In genomic region chr4:139555073-139555704, GRCh38 we compare ENCODE assay signal across 8 cellular contexts. TPM values are rescaled to one million over a fixed set of nuclear protein-coding genes. Genes with fewer than 3 reads are reported as not detected.
DNase-seq lines count a peak whose midpoint lies in the region; ATAC-seq and TF ChIP-seq lines count a peak whose summit lies in the region.

No MANE protein-coding gene starts in this region.

- H3K4me1 Mint-ChIP-seq in T-helper 2 cell treated with Interferon-gamma antibody and Interleukin-4, amounts not matched to agents 5 μg/mL and 100 μg/mL, for 36 hours (ENCODE audit: low read depth), result peaks cover 38% of the 10 kb centered on the region
- peaks cover 38% of the 10 kb centered on the region for H3K4me1 Mint-ChIP-seq in type B pancreatic cell (ENCODE audit: unreplicated experiment)

- peak overlapping the region; percentile 98 for H3K27ac Mint-ChIP-seq in T-helper 2 cell treated with Interferon-gamma antibody and Interleukin-4, amounts not matched to agents 5 μg/mL and 100 μg/mL, for 36 hours
- H3K27ac Mint-ChIP-seq in type B pancreatic cell, result peak overlapping the region; percentile 99

- peaks cover 35% of the 10 kb centered on the region for H4K20me1 ChIP-seq in DOHH2 (ENCODE audit: control insufficient read depth, insufficient read depth, low read depth, low read length)

- H3F3A ChIP-seq in DOHH2 (ENCODE audit: control insufficient read depth, insufficient read depth), result peaks cover 28% of the 10 kb centered on the region

- peak overlapping the region; percentile 95 for H3K4me3 Mint-ChIP-seq in T-helper 2 cell treated with Interferon-gamma antibody and Interleukin-4, amounts not matched to agents 5 μg/mL and 100 μg/mL, for 36 hours
- H3K4me3 Mint-ChIP-seq in type B pancreatic cell, result peak overlapping the region; percentile 99

- H3K4me3 ChIP-seq in DOHH2 (ENCODE audit: low read length), result peak overlapping the region; percentile 86
- peak overlapping the region; percentile 75 for H3K4me3 ChIP-seq in HFF-Myc (replicated peaks; ENCODE audit: low read depth, low read length)

- intact Hi-C loops in left cardiac atrium (cut with DNase I), result no loop called here

- no peaks in the 10 kb centered on the region for H3K9me2 ChIP-seq in DOHH2 (replicated peaks; ENCODE audit: control insufficient read depth, low read length)

- no peaks in the 10 kb centered on the region for H3K9me3 Mint-ChIP-seq in T-helper 2 cell treated with Interferon-gamma antibody and Interleukin-4, amounts not matched to agents 5 μg/mL and 100 μg/mL, for 36 hours
- H3K9me3 Mint-ChIP-seq in type B pancreatic cell, result no peaks in the 10 kb centered on the region

- peaks cover 2% of the 10 kb centered on the region for H3K36me3 Mint-ChIP-seq in T-helper 2 cell treated with Interferon-gamma antibody and Interleukin-4, amounts not matched to agents 5 μg/mL and 100 μg/mL, for 36 hours (ENCODE audit: low read depth)
- no peaks in the 10 kb centered on the region for H3K36me3 Mint-ChIP-seq in type B pancreatic cell

- H3K27me3 ChIP-seq in DOHH2 (ENCODE audit: control insufficient read depth, low read length), result no peaks in the 10 kb centered on the region

- H3K27me3 Mint-ChIP-seq in T-helper 2 cell treated with Interferon-gamma antibody and Interleukin-4, amounts not matched to agents 5 μg/mL and 100 μg/mL, for 36 hours (ENCODE audit: low read depth), result no peaks in the 10 kb centered on the region
- H3K27me3 Mint-ChIP-seq in type B pancreatic cell, result peaks cover 38% of the 10 kb centered on the region

- TF ChIP-seq CTCF in DOHH2 (IDR thresholded peaks at IDR 0.05; ENCODE audit: low read depth, low read length, poor library complexity, severe bottlenecking) (no peak), HFF-Myc (IDR thresholded peaks at IDR 0.05; ENCODE audit: low read depth, low read length, missing control alignments) (no peak), type B pancreatic cell (conservative IDR thresholded peaks at IDR 0.05) (no peak)

- peaks cover 61% of the 10 kb centered on the region for H3K79me2 ChIP-seq in DOHH2 (ENCODE audit: control insufficient read depth, low read length)

- ATAC-seq in left cardiac atrium, result peak; percentile 78

- peaks cover 38% of the 10 kb centered on the region for H3K36me3 ChIP-seq in DOHH2 (ENCODE audit: control insufficient read depth, low read length)

- peaks cover 74% of the 10 kb centered on the region for H3K4me1 ChIP-seq in DOHH2 (ENCODE audit: control insufficient read depth, low read length)

- no peaks in the 10 kb centered on the region for H3K9me3 ChIP-seq in DOHH2 (ENCODE audit: control insufficient read depth, insufficient read depth, low read length)

- peak overlapping the region; percentile 94 for H3K4me2 ChIP-seq in DOHH2 (ENCODE audit: low read length)

- peak overlapping the region; percentile 79 for H3K27ac ChIP-seq in DOHH2 (ENCODE audit: low read depth, low read length)
- H3K27ac ChIP-seq in angular gyrus (ENCODE audit: low read depth, low read length), result peak overlapping the region; percentile 92

- DNase-seq in HFF-Myc (ENCODE audit: extremely low read depth, low read depth), result peak; percentile 61
- peak; percentile 72 for DNase-seq in NCI-H146 (lab: John Stamatoyannopoulos, UW)
- DNase-seq in T-helper 2 cell treated with Interferon-gamma antibody and Interleukin-4, amounts not matched to agents 5 μg/mL and 100 μg/mL, for 36 hours (ENCODE audit: low spot score), result peak; percentile 80
- DNase-seq in left cardiac atrium, result peak; percentile 92
- peak; percentile 89 for DNase-seq in pons (ENCODE audit: low spot score)
- peak; percentile 86 for DNase-seq in type B pancreatic cell (ENCODE audit: extremely low spot score, unreplicated experiment)

RNA-seq across cellular contexts. Expression of gene SETD7, which starts 0.8 kb away (rescaled TPM):
- 10 to 100 TPM; 51.6 to 52.1 TPM for total RNA-seq in left cardiac atrium
- 17.0 and 28.2 TPM in 2 replicates for total RNA-seq in type B pancreatic cell (ENCODE audit: low replicate concordance)

Comparison
In these comparisons a context has a peak if more than half of its experiments do, and no peak if none do; other contexts are left out.
1. Peak in every context shown above with its lines: DNase-seq, ATAC-seq, H3K4me3 ChIP-seq and H3K27ac ChIP-seq.